27 cellular contexts compared by ENCODE assay signal in the genomic region with DNA sequence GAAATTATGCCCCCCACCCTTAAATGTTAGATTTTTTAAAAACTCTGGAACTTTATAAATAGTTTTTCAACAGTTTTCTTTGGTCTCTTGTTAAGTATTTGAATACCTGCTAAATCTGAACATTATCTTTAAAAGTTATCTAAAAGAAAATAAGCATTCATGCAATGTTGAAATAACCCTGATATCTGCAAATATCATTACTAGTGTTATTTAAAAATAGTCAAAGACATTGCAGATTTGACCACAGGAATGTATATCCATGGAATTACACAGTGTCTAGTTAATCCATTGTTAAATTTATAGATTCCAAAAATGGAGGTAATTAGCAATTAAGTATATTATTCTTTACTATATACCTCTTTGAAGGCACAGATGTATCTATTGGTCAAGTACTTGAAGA. TPM values are rescaled to one million over a fixed set of nuclear protein-coding genes. Genes with fewer than 3 reads are reported as not detected.
DNase-seq lines count a peak whose midpoint lies in the region; ATAC-seq, FAIRE-seq and TF ChIP-seq lines count a peak whose summit lies in the region.
"Had no signal": no experiment of that assay in that cellular context is flagged by ENCODE, and none has a peak within 500 bp of the region (broad histone marks: within the 10 kb centered on the region; RNA-seq: fewer than 3 reads in every experiment).

No MANE protein-coding gene starts in this region.

- peak overlapping the region; percentile 77 for H3K27ac Mint-ChIP-seq in HFFc6
- H3K27ac Mint-ChIP-seq: CD4-positive, CD25-positive, alpha-beta regulatory T cell had no signal

- H3K27ac ChIP-seq in psoas muscle, result peak overlapping the region; percentile 88
- no peak overlapping the region for H3K27ac ChIP-seq in pancreas
- H3K27ac ChIP-seq: BLaER1, SJCRH30 had no signal

- H3K9me3 ChIP-seq in psoas muscle (no peaks in the 10 kb centered on the region), pancreas (no peaks in the 10 kb centered on the region)
- H3K9me3 ChIP-seq: BLaER1, SJCRH30 had no signal

- no peak overlapping the region for H3K4me3 ChIP-seq in choroid plexus epithelial cell (ENCODE audit: low read depth, low read length)
- H3K4me3 ChIP-seq in psoas muscle, result no peak overlapping the region
- no peak overlapping the region for H3K4me3 ChIP-seq in pancreas
- H3K4me3 ChIP-seq: BLaER1, MG63, SJCRH30 had no signal

- H3K4me1 Mint-ChIP-seq in HFFc6 (ENCODE audit: low read depth), result peaks cover 96% of the 10 kb centered on the region
- H3K4me1 Mint-ChIP-seq: CD4-positive, CD25-positive, alpha-beta regulatory T cell had no signal

- H3K27me3 Mint-ChIP-seq in HFFc6 (ENCODE audit: insufficient read depth), result no peaks in the 10 kb centered on the region; the same call in 1 of the 2 replicates

- H3K9me3 Mint-ChIP-seq in HFFc6, result peaks cover 12% of the 10 kb centered on the region

- H3K4me3 Mint-ChIP-seq in HFFc6, result peak overlapping the region; percentile 55
- H3K4me3 Mint-ChIP-seq: CD4-positive, CD25-positive, alpha-beta regulatory T cell had no signal

- peak; percentile 70 for FAIRE-seq in A204.1 (lab: Jason Lieb, UNC)
- FAIRE-seq in pancreas (lab: Jason Lieb, UNC), result no peak
- FAIRE-seq: GM12891 had no signal

- H3K36me3 ChIP-seq in psoas muscle (ENCODE audit: insufficient read depth in 1 of 2, low read depth in 1 of 2) (no peaks in the 10 kb centered on the region), pancreas (no peaks in the 10 kb centered on the region)
- H3K36me3 ChIP-seq: BLaER1, MG63, SJCRH30 had no signal

- intact Hi-C loops in psoas muscle (cut with DNase I), result no loop called here
- intact Hi-C loops in pancreas (cut with DNase I), result no loop called here
- intact Hi-C loops in left ventricle myocardium superior (cut with micrococcal nuclease), result no loop called here

- no peak for ATAC-seq in psoas muscle
- no peak for ATAC-seq in pancreas
- no peak for ATAC-seq in left ventricle myocardium superior
- ATAC-seq in GM19324 (IDR thresholded peaks at IDR 0.05; ENCODE audit: low FRiP score, unreplicated experiment), result no peak
- ATAC-seq in GM19463 (IDR thresholded peaks at IDR 0.05; ENCODE audit: unreplicated experiment), result no peak
- ATAC-seq: PC-3, Right ventricle myocardium inferior had no signal

- H3K36me3 Mint-ChIP-seq in HFFc6 (ENCODE audit: low read depth), result peaks cover 73% of the 10 kb centered on the region
- H3K36me3 Mint-ChIP-seq: CD4-positive, CD25-positive, alpha-beta regulatory T cell had no signal

- H3K4me1 ChIP-seq in psoas muscle (peaks cover 28% of the 10 kb centered on the region), pancreas (no peaks in the 10 kb centered on the region)
- H3K4me1 ChIP-seq: BLaER1 had no signal

- no peak for TF ChIP-seq CTCF in HFFc6 (IDR thresholded peaks at IDR 0.05)
- no peak for TF ChIP-seq CTCF in choroid plexus epithelial cell (conservative IDR thresholded peaks at IDR 0.05; ENCODE audit: low read depth, low read length)
- no peak for TF ChIP-seq CTCF in psoas muscle (IDR thresholded peaks at IDR 0.05)
- TF ChIP-seq CTCF in pancreas (IDR thresholded peaks at IDR 0.05), result no peak

- H3K27me3 ChIP-seq in psoas muscle (ENCODE audit: insufficient read depth in 3 of 3, low read length in 2 of 3), result no peaks in the 10 kb centered on the region
- H3K27me3 ChIP-seq in pancreas, result no peaks in the 10 kb centered on the region
- H3K27me3 ChIP-seq: BLaER1, MG63, SJCRH30 had no signal

- no peak for DNase-seq in HFFc6
- peak; percentile 53 for DNase-seq in choroid plexus epithelial cell (ENCODE audit: low read depth)
- no peak for DNase-seq in psoas muscle
- DNase-seq in pancreas, result no peak
- DNase-seq in left ventricle myocardium superior, result no peak
- DNase-seq: 8988T; CD4-positive, CD25-positive, alpha-beta regulatory T cell; GDM1; H7; KG1; MG63; NCI-H1105 treated with DMSO at 0.1 percent for 48 hours; NCI-H146; NCI-H1930; NCI-H2107; NCI-H446; NCI-H526; NCI-H82; NK-92 treated with Interleukin-12 subunit alpha and Interleukin-12 subunit beta, amount 100 ng/mL, for 24 hours; PC-3; SJCRH30 had no signal

RNA-seq across cellular contexts. Expression of gene PRRX1, which starts 42.0 kb away (rescaled TPM):
- total RNA-seq in HFFc6 (2021; fragmentation: NEBNext Ultra II Directional; extraction: Animal tissue kit (Norgen Biotek cat#: 25700)), result 100 to 1,000 TPM; 151 to 310 (median 270) TPM
- total RNA-seq in psoas muscle (100 to 1,000 TPM in 3 of 4 donors, 10 to 100 TPM in 1; 61.4 to 256 (median 116) TPM), pancreas (10 to 100 TPM in 2 of 6 donors, 1 to 10 TPM in 4; 1.0 to 11.6 (median 2.3) TPM), left ventricle myocardium superior (36.5 TPM)
- polyA plus RNA-seq in psoas muscle (10 to 100 TPM; 27.7 to 64.1 (median 53.7) TPM), pancreas (1 to 10 TPM; 2.1 to 2.4 TPM)
- total RNA-seq: CD4-positive, CD25-positive, alpha-beta regulatory T cell; H7; PC-3 had no signal
